Comparison of ENCODE assay signal across 8 cellular contexts in genomic region chr19:36773223-36773579, GRCh38. TPM values are rescaled to one million over a fixed set of nuclear protein-coding genes. Genes with fewer than 3 reads are reported as not detected.
DNase-seq lines count a peak whose midpoint lies in the region; ATAC-seq, FAIRE-seq and TF ChIP-seq lines count a peak whose summit lies in the region.

No MANE protein-coding gene starts in this region.

- H3K18ac ChIP-seq in H1 (ENCODE audit: extremely low read depth, low read length) (peak overlapping the region; percentile 64; the same call in 1 of the 2 replicates), trophoblast cell (ENCODE audit: low read length) (no peak overlapping the region)

- H4K91ac ChIP-seq in H1 (replicated peaks; ENCODE audit: insufficient read length, low read length) = no peak overlapping the region
- H4K91ac ChIP-seq in trophoblast cell (ENCODE audit: low read depth, low read length) = no peak overlapping the region

- peak; percentile 24 for ATAC-seq in GM18868 (IDR thresholded peaks at IDR 0.05; ENCODE audit: unreplicated experiment)

- H2AFZ ChIP-seq in H1 (ENCODE audit: low read length) = peak overlapping the region; percentile 88
- peak overlapping the region; percentile 99 for H2AFZ ChIP-seq in trophoblast cell (ENCODE audit: insufficient read depth, low read length, poor library complexity)

- TF ChIP-seq CTCF in LNCaP clone FGC (IDR thresholded peaks at IDR 0.05; ENCODE audit: control insufficient read depth, extremely low read depth, insufficient read depth) (no peak), H1 (IDR thresholded peaks at IDR 0.05; ENCODE audit: control extremely low read depth in 1 of 3, insufficient read depth in 1 of 3, low read depth in 1 of 3, low read length in 3 of 3) (no peak)

- H2BK120ac ChIP-seq in H1 (replicated peaks; ENCODE audit: low read depth, low read length) = no peak overlapping the region
- H2BK120ac ChIP-seq in trophoblast cell (ENCODE audit: insufficient read depth, low read length, poor library complexity) = no peak overlapping the region

- no peak for TF ChIP-seq POLR2A in H1 (IDR thresholded peaks at IDR 0.05; ENCODE audit: control extremely low read depth in 1 of 2, low read depth in 2 of 2, low read length in 2 of 2)

- H3K9me3 ChIP-seq in H1 (ENCODE audit: insufficient read depth in 2 of 2, low read depth in 1 of 2, low read length in 1 of 2) = peaks cover 14 to 16% of the 10 kb centered on the region in 2 experiments
- peaks cover 13% of the 10 kb centered on the region for H3K9me3 ChIP-seq in trophoblast cell (ENCODE audit: insufficient read depth, low read depth, low read length)

- H3K14ac ChIP-seq in H1 (ENCODE audit: insufficient read length) (no peak overlapping the region), trophoblast cell (ENCODE audit: low read length) (no peak overlapping the region)

- H2AK5ac ChIP-seq in H1 (ENCODE audit: low read depth, low read length) (no peak overlapping the region), trophoblast cell (ENCODE audit: low read length) (no peak overlapping the region)

- H3K9ac ChIP-seq in H1 (replicated peaks in 1 of 4; ENCODE audit: extremely low read depth in 1 of 4, low read depth in 3 of 4, low read length in 3 of 4) = peak overlapping the region; percentile 77 to 99 (median 87)
- H3K9ac ChIP-seq in trophoblast cell (ENCODE audit: low read length) = peak overlapping the region; percentile 67

- 10% methylated on average over 15 of the region's 15 CpGs; no CpG with 5 or more reads in 1 of the 2 experiments for WGBS in H1 (ENCODE audit: extremely low coverage in 1 of 2, insufficient coverage in 1 of 2, insufficient read length in 1 of 2, insufficient replicate concordance in 2 of 2, low coverage in 1 of 2, low lambda C conversion rate in 2 of 2, missing lambda C conversion rate in 1 of 2), 2 experiments
- WGBS in trophoblast cell (ENCODE audit: extremely low coverage, insufficient coverage, insufficient read length) = no CpG with 5 or more reads among the region's 15 CpGs

- peak overlapping the region; percentile 72 for H2BK12ac ChIP-seq in H1 (ENCODE audit: low read depth, low read length)
- no peak overlapping the region for H2BK12ac ChIP-seq in trophoblast cell (ENCODE audit: low read length)

- peak overlapping the region; percentile 80 for H4K12ac ChIP-seq in trophoblast cell (ENCODE audit: low read depth, low read length)

- H4K8ac ChIP-seq in H1 (ENCODE audit: extremely low read depth, insufficient read depth, low read length) (no peak overlapping the region), trophoblast cell (ENCODE audit: low read depth, low read length) (peak overlapping the region; percentile 70)

- DNase-seq in LNCaP clone FGC (ENCODE audit: low read depth) = no peak
- DNase-seq in H1 (ENCODE audit: low read depth in 1 of 2, low spot score in 2 of 2) = no peak
- no peak for DNase-seq in trophoblast cell
- no peak for DNase-seq in NCI-H1105 treated with DMSO at 0.1 percent for 48 hours (lab: John Stamatoyannopoulos, UW)
- no peak for DNase-seq in DMS79 (lab: John Stamatoyannopoulos, UW)
- DNase-seq in DMS114 treated with DMSO at 0.1 percent for 48 hours (lab: John Stamatoyannopoulos, UW; ENCODE audit: unreplicated experiment) = no peak
- no peak for DNase-seq in retina

- FAIRE-seq in H1 (lab: Jason Lieb, UNC) = no peak

- H2BK20ac ChIP-seq in H1 (ENCODE audit: low read length) = 0 out of 2 replicates have a peak overlapping the region, but pooled peaks have one; percentile 34

- no peak overlapping the region for H4K5ac ChIP-seq in H1 (ENCODE audit: insufficient read length, low read depth, low read length)

- H3K4me2 ChIP-seq in H1 (ENCODE audit: insufficient read depth in 1 of 2, low read depth in 2 of 2, low read length in 2 of 2) (peak overlapping the region; percentile 62 to 100), trophoblast cell (ENCODE audit: low read length) (peak overlapping the region; percentile 72)

- H3K23ac ChIP-seq in H1 (ENCODE audit: insufficient read length) (no peak overlapping the region), trophoblast cell (ENCODE audit: low read length) (no peak overlapping the region)

- H3K36me3 ChIP-seq in H1 (ENCODE audit: control insufficient read depth in 2 of 4, insufficient read depth in 4 of 4, low read length in 3 of 4) (peaks cover 0 to 26% (median 5%) of the 10 kb centered on the region in 4 experiments; a peak in 3 of 8 replicates), trophoblast cell (ENCODE audit: control insufficient read depth in 1 of 2, insufficient read depth in 2 of 2, low read length in 2 of 2) (peaks cover 7 to 13% of the 10 kb centered on the region in 2 experiments)

- peaks cover 22 to 42% of the 10 kb centered on the region in 2 experiments for H3K79me2 ChIP-seq in H1 (ENCODE audit: control insufficient read depth in 1 of 2, insufficient read depth in 2 of 2, low read length in 2 of 2)
- peaks cover 14% of the 10 kb centered on the region for H3K79me2 ChIP-seq in trophoblast cell (ENCODE audit: control insufficient read depth, insufficient read depth, low read length, poor library complexity)

- no peak overlapping the region for H2BK15ac ChIP-seq in H1 (ENCODE audit: low read length)

- no peak overlapping the region for H3K4ac ChIP-seq in H1 (replicated peaks; ENCODE audit: insufficient read length, low read depth, low read length)
- H3K4ac ChIP-seq in trophoblast cell (ENCODE audit: low read depth, low read length) = no peak overlapping the region

- H3K56ac ChIP-seq in H1 (replicated peaks; ENCODE audit: insufficient read length, low read depth, low read length) = no peak overlapping the region

- peaks cover 6% of the 10 kb centered on the region for H3K23me2 ChIP-seq in H1 (ENCODE audit: low read depth, low read length)

- peaks cover 0 to 3% of the 10 kb centered on the region in 2 experiments for H4K20me1 ChIP-seq in H1 (replicated peaks in 1 of 2; ENCODE audit: control insufficient read depth in 1 of 2, insufficient read depth in 2 of 2, low read length in 2 of 2)

- H3K27ac ChIP-seq in H1 (ENCODE audit: low read depth, low read length) = peak overlapping the region; percentile 96; the same call in 1 of the 2 replicates
- no peak overlapping the region for H3K27ac ChIP-seq in trophoblast cell (ENCODE audit: low read depth, low read length)

- H3K4me3 ChIP-seq in LNCaP clone FGC (ENCODE audit: low read depth, low read length) (peak overlapping the region; percentile 92), H1 (ENCODE audit: extremely low read depth in 1 of 4, insufficient read depth in 2 of 4, low read depth in 3 of 4, low read length in 4 of 4) (peak overlapping the region; percentile 83 to 100 (median 96)), trophoblast cell (ENCODE audit: low read depth, low read length) (peak overlapping the region; percentile 94)

- TF ChIP-seq EP300 in H1 (IDR thresholded peaks at IDR 0.05; ENCODE audit: borderline replicate concordance in 1 of 2, low read depth in 2 of 2, low read length in 2 of 2) = no peak

- peaks cover 6% of the 10 kb centered on the region; the same call in 1 of the 2 replicates for H3K79me1 ChIP-seq in H1 (ENCODE audit: low read depth, low read length)
- peaks cover 15% of the 10 kb centered on the region for H3K79me1 ChIP-seq in trophoblast cell (ENCODE audit: low read length)

- CTCF ChIA-PET in H1 (lab: Charles Lee; ENCODE audit: partially characterized antibody) = interaction anchor here (0.6 kb wide), 1 partner anchor 16 kb away, joined by 3 read pairs; no protein-coding TSS in a partner anchor

- H3K27me3 ChIP-seq in H1 (replicated peaks in 1 of 4; ENCODE audit: control insufficient read depth in 3 of 4, extremely low read depth in 1 of 4, insufficient read depth in 3 of 4, low read length in 3 of 4) (no peaks in the 10 kb centered on the region), trophoblast cell (ENCODE audit: insufficient read depth, low read length) (no peaks in the 10 kb centered on the region)

- no peak for TF ChIP-seq RAD21 in H1 (IDR thresholded peaks at IDR 0.05 in 1 of 2, conservative IDR thresholded peaks at IDR 0.05 in 1 of 2; ENCODE audit: low read depth in 2 of 2, low read length in 2 of 2)

- POLR2A ChIA-PET in H1 (lab: Charles Lee; ENCODE audit: partially characterized antibody) = interaction anchor here (0.6 to 4.7 kb wide), 22 partner anchors 12 to 529 kb away, joined by 3 to 38 read pairs (median 5); partner anchors contain the start of genes ZNF260, ZNF345, ZNF461 and ZNF529

- H2BK5ac ChIP-seq in H1 (ENCODE audit: low read depth, low read length) (peak overlapping the region; percentile 96), trophoblast cell (ENCODE audit: low read depth, low read length, poor library complexity) (no peak overlapping the region)

- no peaks in the 10 kb centered on the region; a peak in 1 of 7 replicates for H3K4me1 ChIP-seq in H1 (replicated peaks in 1 of 4; ENCODE audit: control insufficient read depth in 3 of 4, insufficient read depth in 4 of 4, low read length in 3 of 4)
- H3K4me1 ChIP-seq in trophoblast cell (ENCODE audit: control insufficient read depth in 1 of 2, insufficient read depth in 2 of 2, low read length in 2 of 2) = peaks cover 0 to 2% of the 10 kb centered on the region in 2 experiments

TF ChIP-seq in H1, 55 proteins besides CTCF, POLR2A, EP300 and RAD21 (continues in another document):
- no peak for TF ChIP-seq USF2 (IDR thresholded peaks at IDR 0.05; ENCODE audit: low read length)
- no peak for TF ChIP-seq HDAC6 (IDR thresholded peaks at IDR 0.05; ENCODE audit: low read depth, low read length)
- TF ChIP-seq NANOG (IDR thresholded peaks at IDR 0.05; ENCODE audit: insufficient read depth, low read depth, low read length, poor library complexity, severe bottlenecking) = no peak
- 0 out of 2 replicates have a peak, but pooled peaks have one; percentile 2 for TF ChIP-seq SP4 (IDR thresholded peaks at IDR 0.05; ENCODE audit: low read length)
- TF ChIP-seq SIX5 (IDR thresholded peaks at IDR 0.05; ENCODE audit: low read depth, low read length) = no peak
- no peak for TF ChIP-seq ASH2L (IDR thresholded peaks at IDR 0.05; ENCODE audit: low read length)

RNA-seq across cellular contexts. Expression of gene ZNF850, which starts 0.6 kb away (rescaled TPM):
- 18.0 and 21.2 TPM in 2 replicates for total RNA-seq in H1 (2021; fragmentation: NEBNext Ultra II Directional; extraction: Animal tissue kit (Norgen Biotek cat#: 25700))
- polyA plus RNA-seq in H1 (2011; rRNA removed) = 5.6 and 6.7 TPM in 2 replicates
- 7.5 TPM for polyA plus RNA-seq in H1 (2011; cell fraction: cytosol; rRNA removed)
- 3.7 TPM for polyA plus RNA-seq in H1 (2011; cell fraction: nucleus; rRNA removed)
- 4.4 to 7.1 TPM (median 5.1 TPM) in 4 replicates for polyA plus RNA-seq in H1 (2012, experiment 1 of 2)
- polyA plus RNA-seq in H1 (2012, experiment 2 of 2) = 0.55 TPM
- 10.0 TPM for polyA plus RNA-seq in H1 (2013, experiment 1 of 2)
- 10.3 TPM for polyA plus RNA-seq in H1 (2013, experiment 2 of 2)
- 28.2 and 33.6 TPM in 2 replicates for polyA minus RNA-seq in H1 (2011; rRNA and poly(A)+ RNA removed)
- 17.9 TPM for polyA minus RNA-seq in H1 (2011; cell fraction: cytosol; rRNA and poly(A)+ RNA removed)
- polyA minus RNA-seq in H1 (2011; cell fraction: nucleus; rRNA and poly(A)+ RNA removed) = 15.6 TPM
- polyA plus RNA-seq in trophoblast cell (2013) = 5.8 and 6.0 TPM in 2 replicates
